In genomic region chr20:13223731-13224130, GRCh38 we compare ENCODE assay signal across 22 cellular contexts. TPM values are rescaled to one million over a fixed set of nuclear protein-coding genes. Genes with fewer than 3 reads are reported as not detected.
"Had no signal": no experiment of that assay in that cellular context is flagged by ENCODE, and none has a peak within 500 bp of the region (broad histone marks: within the 10 kb centered on the region; RNA-seq: fewer than 3 reads in every experiment).

No MANE protein-coding gene starts in this region.

- ATAC-seq: naive thymus-derived CD8-positive, alpha-beta T cell; T-cell had no signal

- H3K27ac Mint-ChIP-seq: activated B cell treated with CpG ODN at 0.5 μM for 24 hours; activated CD4-positive, alpha-beta memory T cell treated with anti-CD3 and anti-CD28 coated beads for 36 hours; activated T-helper 1 cell treated with anti-CD3 and anti-CD28 coated beads, Interleukin-12 subunit alpha, Interleukin-12 subunit beta, Interleukin-2, Interleukin-4 antibody, amounts not matched to agents 30 ng/mL and 10 ng/mL and 1 ng/mL, durations not matched to agents 14 hours and 24 hours and 36 hours; endodermal cell had no signal

- H3K4me3 Mint-ChIP-seq: activated B cell treated with CpG ODN at 0.5 μM for 24 hours; activated CD4-positive, alpha-beta memory T cell treated with anti-CD3 and anti-CD28 coated beads for 36 hours; activated T-helper 1 cell treated with anti-CD3 and anti-CD28 coated beads, Interleukin-12 subunit alpha, Interleukin-12 subunit beta, Interleukin-2, Interleukin-4 antibody, amounts not matched to agents 30 ng/mL and 10 ng/mL and 1 ng/mL, durations not matched to agents 14 hours and 24 hours and 36 hours; endodermal cell; T-cell had no signal

- DNase-seq: activated B cell treated with CpG ODN at 0.5 μM for 24 hours; activated CD4-positive, alpha-beta memory T cell treated with anti-CD3 and anti-CD28 coated beads for 36 hours; activated CD4-positive, alpha-beta T cell treated with anti-CD3 and anti-CD28 coated beads for 4 hours; activated T-cell treated with anti-CD3 and anti-CD28 coated beads for 4 hours; aorta; brain microvascular endothelial cell; central memory CD4-positive, alpha-beta T cell; endodermal cell; mesenchymal stem cell; naive thymus-derived CD8-positive, alpha-beta T cell; nucleus accumbens; posterior cingulate gyrus; stimulated activated naive CD4-positive, alpha-beta T cell; substantia nigra; T-cell; T-helper 9 cell; trophoblast cell had no signal

- H3K36me3 Mint-ChIP-seq: naive thymus-derived CD8-positive, alpha-beta T cell had no signal

- H3K36me3 ChIP-seq: brain microvascular endothelial cell had no signal

- H3K4me3 ChIP-seq: SK-N-MC had no signal

- FAIRE-seq: colon, frontal cortex had no signal

- H3K27ac ChIP-seq: brain microvascular endothelial cell, SK-N-MC had no signal

RNA-seq across cellular contexts. Expression of gene ISM1, which starts 2.7 kb away (rescaled TPM):
- total RNA-seq: activated B cell treated with CpG ODN at 0.5 μM for 24 hours, kidney epithelial cell had no signal
